1 cellular context compared by ENCODE assay signal in the genomic region with DNA sequence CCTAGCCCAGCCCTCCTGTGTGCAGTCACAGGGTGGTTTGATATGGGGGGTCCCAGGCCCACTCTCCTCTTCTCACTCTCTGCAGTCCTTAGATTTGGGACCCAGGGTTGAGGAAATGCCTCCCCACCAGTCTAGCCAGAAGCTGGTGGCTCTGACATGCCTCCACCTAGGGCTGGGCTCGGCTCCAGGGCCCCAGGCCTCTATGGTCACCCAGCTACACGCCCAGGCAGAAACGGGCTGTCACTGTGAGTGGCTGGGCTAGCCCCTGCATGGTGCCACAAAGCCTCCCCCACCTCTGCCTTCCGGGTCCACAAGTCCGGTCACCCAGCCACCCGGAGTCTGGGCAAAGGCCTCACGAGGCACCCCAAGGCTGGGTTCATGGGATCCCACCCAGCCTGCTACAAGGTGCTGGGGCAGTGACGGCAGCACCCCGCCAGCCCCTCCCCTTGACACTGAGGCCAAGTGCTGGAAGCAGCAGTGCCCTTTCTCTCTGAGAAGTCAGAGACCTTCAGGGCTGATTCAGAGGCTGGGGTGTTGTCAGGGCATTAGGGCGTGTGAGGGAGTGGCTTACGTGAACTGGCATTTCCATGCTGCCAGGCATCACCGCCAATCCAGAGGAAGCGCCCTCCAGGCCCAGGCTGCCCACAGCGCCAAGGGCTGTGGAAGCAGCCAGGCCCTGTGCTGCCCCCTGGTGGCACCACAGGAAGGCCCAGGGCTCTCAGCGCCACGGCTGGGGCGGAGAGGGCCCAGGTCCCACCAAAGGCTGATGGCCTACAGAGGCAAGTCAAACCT.
TF ChIP-seq lines count a peak whose summit lies in the region.

No MANE protein-coding gene starts in this region.

TF ChIP-seq in H1, 55 proteins besides CTCF, POLR2A, EP300 and RAD21:
- TF ChIP-seq, protein P1, sequence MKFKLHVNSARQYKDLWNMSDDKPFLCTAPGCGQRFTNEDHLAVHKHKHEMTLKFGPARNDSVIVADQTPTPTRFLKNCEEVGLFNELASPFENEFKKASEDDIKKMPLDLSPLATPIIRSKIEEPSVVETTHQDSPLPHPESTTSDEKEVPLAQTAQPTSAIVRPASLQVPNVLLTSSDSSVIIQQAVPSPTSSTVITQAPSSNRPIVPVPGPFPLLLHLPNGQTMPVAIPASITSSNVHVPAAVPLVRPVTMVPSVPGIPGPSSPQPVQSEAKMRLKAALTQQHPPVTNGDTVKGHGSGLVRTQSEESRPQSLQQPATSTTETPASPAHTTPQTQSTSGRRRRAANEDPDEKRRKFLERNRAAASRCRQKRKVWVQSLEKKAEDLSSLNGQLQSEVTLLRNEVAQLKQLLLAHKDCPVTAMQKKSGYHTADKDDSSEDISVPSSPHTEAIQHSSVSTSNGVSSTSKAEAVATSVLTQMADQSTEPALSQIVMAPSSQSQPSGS (IDR thresholded peaks at IDR 0.05; ENCODE audit: low read length) = no peak
- TF ChIP-seq TAF1 (IDR thresholded peaks at IDR 0.05; ENCODE audit: low read depth, low read length) (0 out of 2 replicates have a peak, but pooled peaks have one; percentile 28), CREB1 (IDR thresholded peaks at IDR 0.05) (0 out of 2 replicates have a peak, but pooled peaks have one; percentile 16), SAP30 (IDR thresholded peaks at IDR 0.05; ENCODE audit: insufficient read depth, insufficient replicate concordance, low read length) (no peak), SP4 (IDR thresholded peaks at IDR 0.05; ENCODE audit: low read length) (no peak), KDM4A (IDR thresholded peaks at IDR 0.05; ENCODE audit: low read depth, low read length, severe bottlenecking) (no peak), BACH1 (IDR thresholded peaks at IDR 0.05; ENCODE audit: low read length) (no peak; the same call in 1 of the 2 replicates), TEAD4 (IDR thresholded peaks at IDR 0.05; ENCODE audit: low read depth, low read length) (no peak), GTF2F1 (IDR thresholded peaks at IDR 0.05; ENCODE audit: borderline replicate concordance, low read depth, low read length) (no peak), NRF1 (IDR thresholded peaks at IDR 0.05; ENCODE audit: low read depth, low read length) (no peak), ASH2L (IDR thresholded peaks at IDR 0.05; ENCODE audit: low read length) (peak; percentile 39), GABPA (IDR thresholded peaks at IDR 0.05; ENCODE audit: borderline replicate concordance, insufficient read depth, low read length) (peak; percentile 50; the same call in 1 of the 2 replicates), YY1 (IDR thresholded peaks at IDR 0.05; ENCODE audit: low read depth, low read length) (peak; percentile 75; the same call in 1 of the 2 replicates), JUN (IDR thresholded peaks at IDR 0.05; ENCODE audit: low read depth, low read length) (no peak), SP1 (IDR thresholded peaks at IDR 0.05; ENCODE audit: low read depth, low read length) (no peak), CHD2 (IDR thresholded peaks at IDR 0.05; ENCODE audit: low read length) (no peak), EZH2 (IDR thresholded peaks at IDR 0.05; ENCODE audit: low read depth, low read length, severe bottlenecking) (no peak), MAFK (IDR thresholded peaks at IDR 0.05; ENCODE audit: low read depth, low read length) (no peak), RNF2 (IDR thresholded peaks at IDR 0.05; ENCODE audit: borderline replicate concordance, low read depth, low read length, missing control alignments, poor library complexity, severe bottlenecking) (no peak), SIN3A (conservative IDR thresholded peaks at IDR 0.05 in 1 of 2, IDR thresholded peaks at IDR 0.05 in 1 of 2; ENCODE audit: low read depth in 1 of 2, low read length in 2 of 2) (peak in 1 of 2 experiments; percentile 87; a peak in 2 of 4 replicates)
- TF ChIP-seq, protein P2, sequence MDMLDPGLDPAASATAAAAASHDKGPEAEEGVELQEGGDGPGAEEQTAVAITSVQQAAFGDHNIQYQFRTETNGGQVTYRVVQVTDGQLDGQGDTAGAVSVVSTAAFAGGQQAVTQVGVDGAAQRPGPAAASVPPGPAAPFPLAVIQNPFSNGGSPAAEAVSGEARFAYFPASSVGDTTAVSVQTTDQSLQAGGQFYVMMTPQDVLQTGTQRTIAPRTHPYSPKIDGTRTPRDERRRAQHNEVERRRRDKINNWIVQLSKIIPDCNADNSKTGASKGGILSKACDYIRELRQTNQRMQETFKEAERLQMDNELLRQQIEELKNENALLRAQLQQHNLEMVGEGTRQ (IDR thresholded peaks at IDR 0.05; ENCODE audit: low read length) = peak; percentile 24; the same call in 1 of the 2 replicates
- TF ChIP-seq, protein P3, sequence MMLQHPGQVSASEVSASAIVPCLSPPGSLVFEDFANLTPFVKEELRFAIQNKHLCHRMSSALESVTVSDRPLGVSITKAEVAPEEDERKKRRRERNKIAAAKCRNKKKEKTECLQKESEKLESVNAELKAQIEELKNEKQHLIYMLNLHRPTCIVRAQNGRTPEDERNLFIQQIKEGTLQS (IDR thresholded peaks at IDR 0.05; ENCODE audit: insufficient read depth, low read depth, low read length) = no peak
TF ChIP-seq in H1: peak in this region for 7.
